8 cellular contexts compared by ENCODE assay signal in the genomic region with DNA sequence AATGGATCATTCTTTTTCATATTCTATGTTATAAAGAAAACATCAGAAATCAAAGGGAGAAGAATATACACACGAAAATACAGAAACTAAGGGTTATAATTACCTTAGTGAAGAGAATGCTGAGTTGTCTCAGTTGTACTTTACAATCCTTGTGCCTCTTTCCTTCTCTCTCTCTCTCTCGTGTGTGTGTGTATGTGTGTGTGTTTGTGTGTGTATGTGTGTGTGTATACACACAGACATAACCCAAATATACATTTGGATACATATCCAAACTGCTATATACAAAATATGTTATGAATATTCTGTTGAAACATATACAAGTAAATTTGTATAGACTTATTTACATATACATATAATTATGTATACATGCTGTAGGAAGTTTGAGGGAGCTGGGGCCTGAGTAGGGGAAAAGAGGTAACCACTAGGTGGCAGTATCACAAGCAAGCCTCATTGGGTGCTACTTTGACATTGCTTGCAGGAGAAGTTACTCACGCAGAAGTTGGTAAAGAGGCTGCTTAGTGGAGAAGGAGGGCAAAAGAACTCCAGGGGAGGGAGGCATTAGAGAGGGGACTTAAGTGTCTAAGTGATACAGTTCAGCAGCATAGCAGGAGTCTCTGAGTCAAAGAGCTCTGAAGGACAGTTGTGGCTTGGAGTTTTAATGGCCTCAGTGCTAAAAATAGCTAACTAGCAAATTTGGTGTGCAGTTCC.
DNase-seq lines count a peak whose midpoint lies in the region; ATAC-seq and TF ChIP-seq lines count a peak whose summit lies in the region.

No MANE protein-coding gene starts in this region.

- H3K4me1 ChIP-seq in left ventricle myocardium inferior (no peaks in the 10 kb centered on the region), right atrium auricular region (no peaks in the 10 kb centered on the region), ascending aorta (no peaks in the 10 kb centered on the region)

- TF ChIP-seq CTCF in left ventricle myocardium inferior (IDR thresholded peaks at IDR 0.05; ENCODE audit: borderline replicate concordance) (peak; percentile 31), right atrium auricular region (IDR thresholded peaks at IDR 0.05) (peak in 1 of 2 donors; percentile 40), ascending aorta (IDR thresholded peaks at IDR 0.05) (no peak)

- ATAC-seq in HG03196 (IDR thresholded peaks at IDR 0.05; ENCODE audit: unreplicated experiment): peak; percentile 65

- no peak overlapping the region for H3K27ac ChIP-seq in left ventricle myocardium inferior (replicated peaks)
- no peak overlapping the region for H3K27ac ChIP-seq in right atrium auricular region
- no peak overlapping the region for H3K27ac ChIP-seq in ascending aorta

- no peaks in the 10 kb centered on the region for H3K27me3 ChIP-seq in left ventricle myocardium inferior (ENCODE audit: low read depth)
- no peaks in the 10 kb centered on the region for H3K27me3 ChIP-seq in right atrium auricular region
- no peaks in the 10 kb centered on the region for H3K27me3 ChIP-seq in ascending aorta

- H3K9me3 ChIP-seq in left ventricle myocardium inferior (replicated peaks) (peaks cover 38% of the 10 kb centered on the region), right atrium auricular region (no peaks in the 10 kb centered on the region), ascending aorta (no peaks in the 10 kb centered on the region)

- DNase-seq in left ventricle myocardium inferior (no peak), right atrium auricular region (ENCODE audit: low spot score) (no peak), RPMI8226 (peak; percentile 51), iPS DF 4.7 (ENCODE audit: extremely low read depth, low spot score) (peak; percentile 60), ascending aorta (ENCODE audit: low spot score in 2 of 2) (no peak), NCI-H2196 (lab: John Stamatoyannopoulos, UW; ENCODE audit: unreplicated experiment) (no peak), Ammon's horn (ENCODE audit: low spot score) (no peak)

- no peaks in the 10 kb centered on the region for H3K36me3 ChIP-seq in left ventricle myocardium inferior
- H3K36me3 ChIP-seq in right atrium auricular region: no peaks in the 10 kb centered on the region
- no peaks in the 10 kb centered on the region for H3K36me3 ChIP-seq in ascending aorta

- no peak overlapping the region for H3K4me3 ChIP-seq in left ventricle myocardium inferior
- no peak overlapping the region for H3K4me3 ChIP-seq in right atrium auricular region
- no peak overlapping the region for H3K4me3 ChIP-seq in ascending aorta

- intact Hi-C loops in left ventricle myocardium inferior (cut with micrococcal nuclease) (no loop called here), ascending aorta (cut with DNase I) (no loop called here)

Comparison
In these comparisons a context has a peak if more than half of its experiments do, and no peak if none do; other contexts are left out.
1. DNase-seq: peak in RPMI8226 (single experiment) and iPS DF 4.7 (single experiment); none in left ventricle myocardium inferior (single experiment), right atrium auricular region (single experiment), ascending aorta (0 of 2), NCI-H2196 (single experiment) and Ammon's horn (single experiment).